Comparison of ENCODE assay signal across 10 cellular contexts in the genomic region with DNA sequence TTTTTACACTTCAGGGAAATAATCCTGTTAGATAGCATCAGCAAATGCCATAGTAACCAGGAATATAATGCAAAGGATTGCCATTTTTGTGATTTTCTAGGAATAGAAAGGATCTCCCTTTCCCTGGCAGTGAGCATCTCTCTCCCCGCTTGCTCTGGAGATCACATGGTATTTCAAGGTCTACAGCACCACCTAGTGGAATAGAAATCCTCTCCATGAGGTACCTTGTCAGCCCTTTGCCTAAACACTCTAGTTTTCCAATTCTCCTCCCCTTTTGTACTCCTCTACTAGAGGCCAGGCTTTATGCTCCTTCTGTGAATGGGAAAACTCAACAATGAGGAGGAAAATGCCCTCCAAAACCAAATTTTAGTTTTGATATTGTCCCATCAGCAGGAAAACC.
DNase-seq lines count a peak whose midpoint lies in the region; ATAC-seq and TF ChIP-seq lines count a peak whose summit lies in the region.
"Had no signal": no experiment of that assay in that cellular context is flagged by ENCODE, and none has a peak within 500 bp of the region (broad histone marks: within the 10 kb centered on the region; RNA-seq: fewer than 3 reads in every experiment).

No MANE protein-coding gene starts in this region.

- H3K4me3 ChIP-seq in A673 (ENCODE audit: low read depth, low read length, poor library complexity, severe bottlenecking), result no peak overlapping the region
- no peak overlapping the region for H3K4me3 ChIP-seq in epithelial cell of proximal tubule (ENCODE audit: low read depth, low read length)
- no peak overlapping the region for H3K4me3 ChIP-seq in aorta (ENCODE audit: low read length in 2 of 2)

- POLR2A ChIA-PET in A673 (lab: Charles Lee; ENCODE audit: low non-redundant PET), result no interaction called here

- intact Hi-C loops in A673 (cut with micrococcal nuclease; ENCODE audit: unreplicated experiment) (loop anchor here (5.0 kb wide), 1 partner anchor 168 kb away; no protein-coding TSS in a partner anchor), aorta (cut with DNase I) (no loop called here)

- WGBS in aorta, 2 donors, result 90 to 96% methylated on average over 1 of the region's 1 CpG

- TF ChIP-seq CTCF in A673 (conservative IDR thresholded peaks at IDR 0.05; ENCODE audit: low read depth, low read length), result peak; percentile 48
- peak; percentile 39 for TF ChIP-seq CTCF in epithelial cell of proximal tubule (conservative IDR thresholded peaks at IDR 0.05; ENCODE audit: low read depth, low read length)

- DNase-seq in A673 (ENCODE audit: low spot score), result peak; percentile 68
- DNase-seq in GDM1 (lab: John Stamatoyannopoulos, UW), result peak; percentile 33
- DNase-seq in NCI-H226, result peak; percentile 7
- DNase-seq in epithelial cell of proximal tubule (ENCODE audit: low read depth), result no peak
- DNase-seq in hypothalamus (lab: John Stamatoyannopoulos, UW), result no peak
- no peak for DNase-seq in KG1 (lab: John Stamatoyannopoulos, UW)
- DNase-seq in aorta, result no peak
- DNase-seq: activated effector memory CD4-positive, alpha-beta T cell treated with anti-CD3 and anti-CD28 coated beads, Interleukin-2, amount 50 U/mL, for 16 hours; stimulated activated naive CD8-positive, alpha-beta T cell treated with anti-CD3 and anti-CD28 coated beads, Interleukin-15, Interleukin-2, amounts not matched to agents 100 U/mL and 50 U/mL, for 24 hours had no signal

- BruUV-seq in A673 (replicated peaks; lab: Mats Ljungman, UMichigan), result no TSS peak

- H3K9me3 ChIP-seq in A673 (ENCODE audit: low read depth, low read length, poor library complexity, severe bottlenecking) (peaks cover 67% of the 10 kb centered on the region), aorta (ENCODE audit: control insufficient read depth, low read length) (peaks cover 35% of the 10 kb centered on the region)

- ATAC-seq in HG03045 (IDR thresholded peaks at IDR 0.05; ENCODE audit: unreplicated experiment) (no peak), aorta (ENCODE audit: low FRiP score) (no peak)
- ATAC-seq: stimulated activated naive CD8-positive, alpha-beta T cell treated with anti-CD3 and anti-CD28 coated beads, Interleukin-15, Interleukin-2, amounts not matched to agents 100 U/mL and 50 U/mL, for 24 hours had no signal

- no peaks in the 10 kb centered on the region for H3K4me1 ChIP-seq in A673 (ENCODE audit: insufficient read depth, low read length, poor library complexity, severe bottlenecking)
- H3K4me1 ChIP-seq in aorta (ENCODE audit: control insufficient read depth in 1 of 2, insufficient read depth in 2 of 2, low read length in 2 of 2), result no peaks in the 10 kb centered on the region

- H3K27ac ChIP-seq in A673 (ENCODE audit: low read depth, low read length, poor library complexity, severe bottlenecking), result no peak overlapping the region
- no peak overlapping the region for H3K27ac ChIP-seq in aorta (ENCODE audit: low read depth in 1 of 2, low read length in 2 of 2)

- H3K36me3 ChIP-seq in A673 (ENCODE audit: insufficient read depth, low read length, poor library complexity, severe bottlenecking) (peaks cover 11% of the 10 kb centered on the region), aorta (ENCODE audit: control insufficient read depth in 1 of 2, insufficient read depth in 2 of 2, low read length in 1 of 2) (peaks cover 10 to 26% of the 10 kb centered on the region in 2 donors)

- H3K27me3 ChIP-seq in A673 (replicated peaks; ENCODE audit: insufficient read depth, low read depth, low read length, poor library complexity) (no peaks in the 10 kb centered on the region), aorta (ENCODE audit: control insufficient read depth in 1 of 2, insufficient read depth in 2 of 2, low read length in 1 of 2) (no peaks in the 10 kb centered on the region)

- CTCF ChIA-PET in A673 (lab: Charles Lee), result no interaction called here

Comparison
In these comparisons a context has a peak if more than half of its experiments do, and no peak if none do; other contexts are left out.
1. DNase-seq: peak in A673 (single experiment), GDM1 (single experiment) and NCI-H226 (single experiment); none in epithelial cell of proximal tubule (single experiment), hypothalamus (0 of 51), KG1 (single experiment) and aorta (0 of 2).